6 cellular contexts compared by ENCODE assay signal in genomic region chr5:5575461-5575860, GRCh38.
"Had no signal": no experiment of that assay in that cellular context is flagged by ENCODE, and none has a peak within 500 bp of the region (broad histone marks: within the 10 kb centered on the region; RNA-seq: fewer than 3 reads in every experiment).

No MANE protein-coding gene starts in this region.

- H3K4me3 ChIP-seq: GM23248 had no signal

- DNase-seq: GM23248, H9, HCEC 1CT, HFFc6, KBM-7 had no signal

- H3K27ac ChIP-seq: GM23248, HL-60 had no signal
